Comparison of ENCODE assay signal across 10 cellular contexts in the genomic region with DNA sequence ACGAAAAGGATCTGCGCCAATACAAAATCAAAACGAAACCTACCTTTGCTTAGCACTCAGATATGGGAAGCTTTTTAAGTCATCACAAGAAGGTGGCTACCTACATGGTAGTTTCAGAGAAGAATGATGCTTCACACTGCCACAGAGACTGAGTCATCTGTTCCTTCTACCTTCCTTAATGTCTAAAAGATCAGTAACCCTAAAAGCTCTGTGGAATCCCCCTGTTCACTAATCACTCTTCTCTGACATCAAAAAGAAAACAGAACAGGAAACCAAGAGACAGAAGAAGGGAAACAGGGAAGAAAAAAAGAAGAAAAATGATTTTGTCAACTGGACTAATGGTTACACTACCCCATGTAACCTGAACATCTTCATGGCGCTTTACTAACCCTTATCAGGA.
DNase-seq lines count a peak whose midpoint lies in the region; ATAC-seq lines count a peak whose summit lies in the region.
"Had no signal": no experiment of that assay in that cellular context is flagged by ENCODE, and none has a peak within 500 bp of the region (broad histone marks: within the 10 kb centered on the region; RNA-seq: fewer than 3 reads in every experiment).

No MANE protein-coding gene starts in this region.

- no peaks in the 10 kb centered on the region for H3K27me3 Mint-ChIP-seq in activated CD4-positive, alpha-beta T cell treated with anti-CD3 and anti-CD28 coated beads, Interleukin-2, amount 10 ng/mL, durations not matched to agents 24 days and 14 days

- peaks cover 35% of the 10 kb centered on the region for H3K36me3 Mint-ChIP-seq in activated CD4-positive, alpha-beta T cell treated with anti-CD3 and anti-CD28 coated beads, Interleukin-2, amount 10 ng/mL, durations not matched to agents 24 days and 14 days (ENCODE audit: low read depth)

- peak overlapping the region; percentile 73 for H3K27ac Mint-ChIP-seq in activated CD4-positive, alpha-beta T cell treated with anti-CD3 and anti-CD28 coated beads, Interleukin-2, amount 10 ng/mL, durations not matched to agents 24 days and 14 days

- peak overlapping the region; percentile 36 for H3K4me3 Mint-ChIP-seq in activated CD4-positive, alpha-beta T cell treated with anti-CD3 and anti-CD28 coated beads, Interleukin-2, amount 10 ng/mL, durations not matched to agents 24 days and 14 days

- H3K4me1 Mint-ChIP-seq in activated CD4-positive, alpha-beta T cell treated with anti-CD3 and anti-CD28 coated beads, Interleukin-2, amount 10 ng/mL, durations not matched to agents 24 days and 14 days = peaks cover 39% of the 10 kb centered on the region

- intact Hi-C loops in activated CD4-positive, alpha-beta T cell treated with anti-CD3 and anti-CD28 coated beads, Interleukin-2, amount 10 ng/mL, durations not matched to agents 24 days and 14 days (cut with micrococcal nuclease) = loop anchor here (1.0 to 10.0 kb wide), 7 partner anchors 8 to 1495 kb away; a partner anchor contains a TSS

- H3K9me3 Mint-ChIP-seq in activated CD4-positive, alpha-beta T cell treated with anti-CD3 and anti-CD28 coated beads, Interleukin-2, amount 10 ng/mL, durations not matched to agents 24 days and 14 days = peaks cover 3% of the 10 kb centered on the region

- peak; percentile 82 for DNase-seq in activated CD4-positive, alpha-beta T cell treated with anti-CD3 and anti-CD28 coated beads, Interleukin-2, amount 10 ng/mL, durations not matched to agents 24 days and 14 days
- DNase-seq in activated CD4-positive, alpha-beta T cell treated with anti-CD3 and anti-CD28 coated beads, Interleukin-2, amount 50 U/mL, for 4 hours = no peak
- DNase-seq in renal cortical epithelial cell (ENCODE audit: low read depth) (peak; percentile 7), EL (no peak), iPS-NIHi11 (ENCODE audit: low spot score) (no peak), SK-N-DZ (ENCODE audit: low spot score) (no peak)
- DNase-seq: ACHN, NCI-H1694 treated with DMSO at 0.1 percent for 48 hours had no signal

- ATAC-seq in GM21576 (IDR thresholded peaks at IDR 0.05; ENCODE audit: unreplicated experiment) (peak; percentile 99), HG03442 (IDR thresholded peaks at IDR 0.05; ENCODE audit: unreplicated experiment) (peak; percentile 99)

Comparison
In these comparisons a context has a peak if more than half of its experiments do, and no peak if none do; other contexts are left out.
1. DNase-seq: peak in activated CD4-positive, alpha-beta T cell treated with anti-CD3 and anti-CD28 coated beads, Interleukin-2, amount 10 ng/mL, durations not matched to agents 24 days and 14 days (single experiment) and renal cortical epithelial cell (single experiment); none in activated CD4-positive, alpha-beta T cell treated with anti-CD3 and anti-CD28 coated beads, Interleukin-2, amount 50 U/mL, for 4 hours (0 of 2), EL (single experiment), iPS-NIHi11 (single experiment) and SK-N-DZ (single experiment).